9 cellular contexts compared by ENCODE assay signal in genomic region chr17:48612854-48613691, GRCh38. TPM values are rescaled to one million over a fixed set of nuclear protein-coding genes. Genes with fewer than 3 reads are reported as not detected.
DNase-seq lines count a peak whose midpoint lies in the region; ATAC-seq and TF ChIP-seq lines count a peak whose summit lies in the region.
"Had no signal": no experiment of that assay in that cellular context is flagged by ENCODE, and none has a peak within 500 bp of the region (broad histone marks: within the 10 kb centered on the region; RNA-seq: fewer than 3 reads in every experiment).

No MANE protein-coding gene starts in this region.

- H3K9me3 ChIP-seq in Loucy (ENCODE audit: insufficient read depth, low read depth, low read length), result no peaks in the 10 kb centered on the region

- H3K9me2 ChIP-seq in Loucy (replicated peaks; ENCODE audit: low read depth, low read length), result no peaks in the 10 kb centered on the region

- TF ChIP-seq CTCF in Loucy (conservative IDR thresholded peaks at IDR 0.05; ENCODE audit: low read length) (no peak), glutamatergic neuron (IDR thresholded peaks at IDR 0.05; ENCODE audit: partially characterized antibody, unreplicated experiment) (no peak)

- H3K36me3 ChIP-seq in Loucy (ENCODE audit: insufficient read depth, low read length), result no peaks in the 10 kb centered on the region
- H3K36me3 ChIP-seq: BLaER1 treated with 17β-estradiol and CSF1 and Interleukin-3, amounts not matched to agents 10 nM and 100 nM had no signal

- peak overlapping the region; percentile 98 for H3K4me2 ChIP-seq in Loucy (ENCODE audit: low read depth, low read length, poor library complexity, severe bottlenecking)

- H3K9me3 Mint-ChIP-seq in activated CD8-positive, alpha-beta memory T cell treated with anti-CD3 and anti-CD28 coated beads, Interleukin-2, amount 10 ng/mL, durations not matched to agents 7 days and 5 days (ENCODE audit: low read depth), result no peaks in the 10 kb centered on the region
- H3K9me3 Mint-ChIP-seq in glutamatergic neuron (ENCODE audit: unreplicated experiment), result peaks cover 15% of the 10 kb centered on the region

- CTCF ChIA-PET in activated CD8-positive, alpha-beta memory T cell treated with anti-CD3 and anti-CD28 coated beads, Interleukin-2, amount 10 ng/mL, durations not matched to agents 7 days and 5 days (lab: Charles Lee), result interaction anchor here (0.5 to 2.9 kb wide), 15 partner anchors 9 to 534 kb away, joined by 3 to 23 read pairs (median 3); partner anchors contain the start of gene HOXB9

- peaks cover 2% of the 10 kb centered on the region for H3K36me3 Mint-ChIP-seq in activated CD8-positive, alpha-beta memory T cell treated with anti-CD3 and anti-CD28 coated beads, Interleukin-2, amount 10 ng/mL, durations not matched to agents 7 days and 5 days
- H3K36me3 Mint-ChIP-seq in glutamatergic neuron (ENCODE audit: unreplicated experiment), result no peaks in the 10 kb centered on the region

- peaks cover 9% of the 10 kb centered on the region for H4K20me1 ChIP-seq in Loucy (ENCODE audit: insufficient read depth, low read length, poor library complexity, severe bottlenecking)

- H3F3A ChIP-seq in Loucy (ENCODE audit: low read depth), result peaks cover 8% of the 10 kb centered on the region; the same call in 1 of the 2 replicates

- H3K4me3 ChIP-seq in Loucy (ENCODE audit: low read length, poor library complexity, severe bottlenecking), result peak overlapping the region; percentile 89
- peak overlapping the region; percentile 53 for H3K4me3 ChIP-seq in skeletal muscle cell (ENCODE audit: low read depth, low read length)

- ATAC-seq in activated CD8-positive, alpha-beta memory T cell treated with anti-CD3 and anti-CD28 coated beads, Interleukin-2, amount 10 ng/mL, durations not matched to agents 7 days and 5 days, result peak; percentile 68
- ATAC-seq in HG03469 (IDR thresholded peaks at IDR 0.05; ENCODE audit: unreplicated experiment) (no peak), HG02571 (IDR thresholded peaks at IDR 0.05; ENCODE audit: unreplicated experiment) (no peak)

- H3K79me2 ChIP-seq in Loucy (ENCODE audit: insufficient read depth, low read length), result peaks cover 100% of the 10 kb centered on the region

- H3K27me3 Mint-ChIP-seq in activated CD8-positive, alpha-beta memory T cell treated with anti-CD3 and anti-CD28 coated beads, Interleukin-2, amount 10 ng/mL, durations not matched to agents 7 days and 5 days, result peaks cover 81% of the 10 kb centered on the region
- H3K27me3 Mint-ChIP-seq in glutamatergic neuron (ENCODE audit: unreplicated experiment), result peaks cover 57% of the 10 kb centered on the region

- H3K9ac ChIP-seq in Loucy (ENCODE audit: low read depth, low read length, poor library complexity, severe bottlenecking), result peak overlapping the region; percentile 100
- H3K9ac ChIP-seq: BLaER1 treated with 17β-estradiol and CSF1 and Interleukin-3, amounts not matched to agents 10 nM and 100 nM had no signal

- H3K4me1 Mint-ChIP-seq in activated CD8-positive, alpha-beta memory T cell treated with anti-CD3 and anti-CD28 coated beads, Interleukin-2, amount 10 ng/mL, durations not matched to agents 7 days and 5 days, result peaks cover 42% of the 10 kb centered on the region
- H3K4me1 Mint-ChIP-seq in glutamatergic neuron (ENCODE audit: low read depth, unreplicated experiment), result peaks cover 3% of the 10 kb centered on the region

- peak overlapping the region; percentile 72 for H3K27ac Mint-ChIP-seq in activated CD8-positive, alpha-beta memory T cell treated with anti-CD3 and anti-CD28 coated beads, Interleukin-2, amount 10 ng/mL, durations not matched to agents 7 days and 5 days
- no peak overlapping the region for H3K27ac Mint-ChIP-seq in glutamatergic neuron (ENCODE audit: unreplicated experiment)

- DNase-seq in DMS53 (lab: John Stamatoyannopoulos, UW) (peak; percentile 64), DMS53 treated with DMSO at 0.1 percent for 48 hours (lab: John Stamatoyannopoulos, UW; ENCODE audit: unreplicated experiment) (no peak), glutamatergic neuron (peak; percentile 52), skeletal muscle cell (ENCODE audit: low read depth) (no peak)
- no peak for DNase-seq in activated CD8-positive, alpha-beta memory T cell treated with anti-CD3 and anti-CD28 coated beads, Interleukin-2, amount 10 ng/mL, durations not matched to agents 7 days and 5 days

- peaks cover 32% of the 10 kb centered on the region for H3K4me1 ChIP-seq in Loucy (ENCODE audit: insufficient read depth, low read length, poor library complexity, severe bottlenecking)

- H3K27me3 ChIP-seq in Loucy (ENCODE audit: insufficient read depth, low read length, poor library complexity, severe bottlenecking), result peaks cover 14% of the 10 kb centered on the region

- peak overlapping the region; percentile 76 for H3K4me3 Mint-ChIP-seq in activated CD8-positive, alpha-beta memory T cell treated with anti-CD3 and anti-CD28 coated beads, Interleukin-2, amount 10 ng/mL, durations not matched to agents 7 days and 5 days
- H3K4me3 Mint-ChIP-seq in glutamatergic neuron (ENCODE audit: unreplicated experiment), result peak overlapping the region; percentile 81

- no peak overlapping the region for H2AFZ ChIP-seq in Loucy (ENCODE audit: low read length)

RNA-seq across cellular contexts. Expression of gene HOXB8, which starts 2.0 kb away (rescaled TPM):
- total RNA-seq in activated CD8-positive, alpha-beta memory T cell treated with anti-CD3 and anti-CD28 coated beads, Interleukin-2, amount 10 ng/mL, durations not matched to agents 7 days and 5 days, result 1 to 10 TPM in 1 of 2 experiments, under 1 TPM in 1; 0.38 to 1.4 TPM
- not detected for total RNA-seq in glutamatergic neuron (ENCODE audit: unreplicated experiment)

RNA-seq across cellular contexts. Expression of gene HOXB7, which starts 2.3 kb away (rescaled TPM):
- 1 to 10 TPM; 1.7 TPM for total RNA-seq in activated CD8-positive, alpha-beta memory T cell treated with anti-CD3 and anti-CD28 coated beads, Interleukin-2, amount 10 ng/mL, durations not matched to agents 7 days and 5 days
- total RNA-seq in glutamatergic neuron (ENCODE audit: unreplicated experiment), result 0.64 TPM

RNA-seq across cellular contexts. Expression of gene HOXB6, which starts 8.3 kb away (rescaled TPM):
- total RNA-seq in activated CD8-positive, alpha-beta memory T cell treated with anti-CD3 and anti-CD28 coated beads, Interleukin-2, amount 10 ng/mL, durations not matched to agents 7 days and 5 days, result 1 to 10 TPM in 1 of 2 experiments, under 1 TPM in 1; 0.58 to 1.1 TPM
- total RNA-seq in glutamatergic neuron (ENCODE audit: unreplicated experiment), result not detected

RNA-seq across cellular contexts. Expression of gene HOXB9, which starts 13.1 kb away (rescaled TPM):
- 10 to 100 TPM in 1 of 2 experiments, 1 to 10 TPM in 1; 8.4 to 19.6 TPM for total RNA-seq in activated CD8-positive, alpha-beta memory T cell treated with anti-CD3 and anti-CD28 coated beads, Interleukin-2, amount 10 ng/mL, durations not matched to agents 7 days and 5 days
- total RNA-seq in glutamatergic neuron (ENCODE audit: unreplicated experiment), result not detected

RNA-seq across cellular contexts. Expression of gene HOXB5, which starts 19.5 kb away (rescaled TPM):
- total RNA-seq in activated CD8-positive, alpha-beta memory T cell treated with anti-CD3 and anti-CD28 coated beads, Interleukin-2, amount 10 ng/mL, durations not matched to agents 7 days and 5 days, result under 1 TPM in 1 of 2 experiments, not detected in 1; 0.16 TPM
- total RNA-seq in glutamatergic neuron (ENCODE audit: unreplicated experiment), result not detected

Comparison
In these comparisons a context has a peak if more than half of its experiments do, and no peak if none do; other contexts are left out.
1. DNase-seq: peak in DMS53 (single experiment) and glutamatergic neuron (single experiment); none in DMS53 treated with DMSO at 0.1 percent for 48 hours (single experiment), activated CD8-positive, alpha-beta memory T cell treated with anti-CD3 and anti-CD28 coated beads, Interleukin-2, amount 10 ng/mL, durations not matched to agents 7 days and 5 days (single experiment) and skeletal muscle cell (single experiment).